8 cellular contexts compared by ENCODE assay signal in genomic region chr6:159981591-159982245, GRCh38. TPM values are rescaled to one million over a fixed set of nuclear protein-coding genes. Genes with fewer than 3 reads are reported as not detected.
DNase-seq lines count a peak whose midpoint lies in the region; ATAC-seq and TF ChIP-seq lines count a peak whose summit lies in the region.

No MANE protein-coding gene starts in this region.

- H3K4me2 ChIP-seq in BLaER1 = peak overlapping the region; percentile 93

- H3K4me1 ChIP-seq in BLaER1 = peaks cover 85% of the 10 kb centered on the region
- peaks cover 61% of the 10 kb centered on the region for H3K4me1 ChIP-seq in effector memory CD4-positive, alpha-beta T cell (ENCODE audit: control insufficient read depth, insufficient read depth, low read length, poor library complexity, severe bottlenecking)

- peaks cover 90% of the 10 kb centered on the region for H4K20me1 ChIP-seq in BLaER1

- H3K9me3 ChIP-seq in BLaER1 = no peaks in the 10 kb centered on the region
- no peaks in the 10 kb centered on the region for H3K9me3 ChIP-seq in effector memory CD4-positive, alpha-beta T cell (ENCODE audit: control insufficient read depth, low read length)

- peak overlapping the region; percentile 64 for H3K9ac ChIP-seq in BLaER1

- peak overlapping the region; percentile 80 for H3K27ac ChIP-seq in BLaER1
- peak overlapping the region; percentile 63 for H3K27ac ChIP-seq in effector memory CD4-positive, alpha-beta T cell (ENCODE audit: insufficient read depth, low read length, poor library complexity, severe bottlenecking)

- peak; percentile 50 for DNase-seq in SK-MEL-5 (ENCODE audit: low read depth, low spot score)
- peak in 2 of 3 donors; percentile 31 for DNase-seq in effector memory CD4-positive, alpha-beta T cell
- peak; percentile 74 for DNase-seq in naive B cell
- DNase-seq in superior temporal gyrus (ENCODE audit: extremely low spot score) = no peak
- no peak for DNase-seq in effector CD8-positive, alpha-beta T cell (lab: John Stamatoyannopoulos, UW)

- H3K4me1 Mint-ChIP-seq in naive B cell = peaks cover 58 to 87% (median 82%) of the 10 kb centered on the region in 3 donors

- H3K27me3 ChIP-seq in BLaER1 = no peaks in the 10 kb centered on the region
- H3K27me3 ChIP-seq in effector memory CD4-positive, alpha-beta T cell (replicated peaks; ENCODE audit: control insufficient read depth, insufficient read depth, low read length, poor library complexity, severe bottlenecking) = no peaks in the 10 kb centered on the region

- peak overlapping the region; percentile 57 to 93 (median 86) for H3K4me3 Mint-ChIP-seq in naive B cell

- H3K27me3 Mint-ChIP-seq in naive B cell = peaks cover 7 to 10% (median 10%) of the 10 kb centered on the region in 3 donors

- peak overlapping the region; percentile 42 for H3K4me3 ChIP-seq in BLaER1
- peak overlapping the region; percentile 32 for H3K4me3 ChIP-seq in effector memory CD4-positive, alpha-beta T cell (ENCODE audit: insufficient read depth, low read depth, low read length, poor library complexity, severe bottlenecking)

- H3K36me3 ChIP-seq in BLaER1 = no peaks in the 10 kb centered on the region
- no peaks in the 10 kb centered on the region for H3K36me3 ChIP-seq in effector memory CD4-positive, alpha-beta T cell (ENCODE audit: control insufficient read depth, insufficient read depth, low read length)

- H3K36me3 Mint-ChIP-seq in naive B cell = no peaks in the 10 kb centered on the region

- in situ Hi-C loops in GM18951 (cut with MboI; ENCODE audit: low sequenced_read_pairs, unreplicated experiment) = no loop called here
- in situ Hi-C loops in SK-MEL-5 (cut with HindIII; ENCODE audit: low pct_unique_long_range_greater_than_20kb, low sequenced_read_pairs) = no loop called here

- no peaks in the 10 kb centered on the region for H3K9me3 Mint-ChIP-seq in naive B cell

- TF ChIP-seq POLR2A in GM18951 (IDR thresholded peaks at IDR 0.05; ENCODE audit: extremely low read depth, insufficient read depth, insufficient read length) = peak; percentile 44

- peak overlapping the region; percentile 47 to 97 (median 90) for H3K27ac Mint-ChIP-seq in naive B cell

- ATAC-seq in HG03097 (IDR thresholded peaks at IDR 0.05; ENCODE audit: low FRiP score, unreplicated experiment) (peak; percentile 51), naive B cell (ENCODE audit: low read depth in 2 of 2) (peak; percentile 87 to 90)

RNA-seq across cellular contexts. Expression of gene IGF2R, which starts 12.8 kb away (rescaled TPM):
- total RNA-seq in SK-MEL-5 (2014; rRNA removed; shearing (Covaris generic)) = 63.4 and 87.5 TPM in 2 replicates
- 121 and 155 TPM in 2 replicates for polyA plus RNA-seq in SK-MEL-5 (2015; cell fraction: cytosol; rRNA removed)
- 42.3 and 57.0 TPM in 2 replicates for polyA plus RNA-seq in SK-MEL-5 (2015; cell fraction: nucleus; rRNA removed)
- 10 to 100 TPM in 1 of 6 donors, 1 to 10 TPM in 5; 2.3 to 12.1 (median 7.0) TPM for polyA plus RNA-seq in naive B cell (ENCODE audit: low read depth in 6 of 6)

Comparison
In these comparisons a context has a peak if more than half of its experiments do, and no peak if none do; other contexts are left out.
1. DNase-seq: peak in SK-MEL-5 (single experiment), effector memory CD4-positive, alpha-beta T cell (2 of 3) and naive B cell (single experiment); none in superior temporal gyrus (single experiment) and effector CD8-positive, alpha-beta T cell (single experiment).